ENCODE assay signal across 10 cellular contexts in genomic region chr13:48493076-48493765, GRCh38. TPM values are rescaled to one million over a fixed set of nuclear protein-coding genes. Genes with fewer than 3 reads are reported as not detected.
A peak's percentile ranks its signal among the peaks of the same experiment; 100 is the strongest.
DNase-seq lines count a peak whose midpoint lies in the region; ATAC-seq, FAIRE-seq and TF ChIP-seq lines count a peak whose summit lies in the region.
"Had no signal": no experiment of that assay in that cellular context is flagged by ENCODE, and none has a peak within 500 bp of the region (broad histone marks: within the 10 kb centered on the region; RNA-seq: fewer than 3 reads in every experiment).

No MANE protein-coding gene starts in this region.

- TF ChIP-seq RAD21 in GM12878 (IDR thresholded peaks at IDR 0.05; ENCODE audit: insufficient read depth, low read depth, low read length), result no peak

- peaks cover 3% of the 10 kb centered on the region for H3K36me3 Mint-ChIP-seq in activated naive CD4-positive, alpha-beta T cell treated with anti-CD3 and anti-CD28 coated beads for 36 hours (ENCODE audit: low read depth)

- TF ChIP-seq CTCF in GM12878 (IDR thresholded peaks at IDR 0.05 in 2 of 3, conservative IDR thresholded peaks at IDR 0.05 in 1 of 3; ENCODE audit: control insufficient read depth in 2 of 3, extremely low read depth in 1 of 3, insufficient read depth in 1 of 3, low read depth in 3 of 3, low read length in 3 of 3) (no peak), transverse colon (IDR thresholded peaks at IDR 0.05) (no peak)

- no peaks in the 10 kb centered on the region for H3K27me3 ChIP-seq in GM12878 (replicated peaks in 1 of 2; ENCODE audit: control insufficient read depth in 2 of 2, insufficient read depth in 2 of 2, low read length in 1 of 2)
- no peaks in the 10 kb centered on the region for H3K27me3 ChIP-seq in transverse colon

- 27% methylated on average over 4 of the region's 4 CpGs for WGBS in GM12878 (ENCODE audit: insufficient coverage, insufficient replicate concordance, low lambda C conversion rate, missing lambda C conversion rate)
- 43 to 82% methylated on average over 1 to 4 of the region's 4 CpGs for WGBS in transverse colon (ENCODE audit: low coverage in 1 of 2), 2 donors

- SMC1A ChIA-PET in GM12878 (lab: Charles Lee; ENCODE audit: uncharacterized antibody, unreplicated experiment), result interaction anchor here (0.6 to 3.1 kb wide), 8 partner anchors 12 to 120 kb away, joined by 3 to 17 read pairs (median 6); no protein-coding TSS in a partner anchor

- no peaks in the 10 kb centered on the region for H3K27me3 Mint-ChIP-seq in activated naive CD4-positive, alpha-beta T cell treated with anti-CD3 and anti-CD28 coated beads for 36 hours (ENCODE audit: low read depth)

- TF ChIP-seq EP300 in GM12878 (IDR thresholded peaks at IDR 0.05; ENCODE audit: borderline replicate concordance in 1 of 2, control insufficient read depth in 1 of 2, low read depth in 2 of 2, low read length in 2 of 2), result no peak
- no peak for TF ChIP-seq EP300 in transverse colon (IDR thresholded peaks at IDR 0.05; ENCODE audit: low read depth)

- H3K9me3 ChIP-seq in GM12878 (replicated peaks; ENCODE audit: control insufficient read depth, insufficient read depth, low read length) (no peaks in the 10 kb centered on the region), transverse colon (no peaks in the 10 kb centered on the region)

- peak; percentile 4; the same call in 1 of the 3 replicates for ATAC-seq in GM12878

- RAD21 ChIA-PET in GM12878 (lab: Charles Lee; ENCODE audit: unreplicated experiment), result interaction anchor here (1.6 to 5.0 kb wide), 3 partner anchors 38 to 86 kb away, joined by 5 to 26 read pairs (median 10); no protein-coding TSS in a partner anchor

- BruUV-seq in GM12878 (replicated peaks; lab: Mats Ljungman, UMichigan), result no TSS peak

- peak overlapping the region; percentile 61; the same call in 1 of the 2 replicates for H3K9ac ChIP-seq in GM12878 (ENCODE audit: control insufficient read depth, insufficient read depth, low read length)

- peaks cover 76% of the 10 kb centered on the region for H3K4me1 ChIP-seq in GM12878 (ENCODE audit: control insufficient read depth, insufficient read depth, low read length)
- H3K4me1 ChIP-seq in transverse colon, result peaks cover 0 to 4% (median 0%) of the 10 kb centered on the region in 4 donors

- no peak overlapping the region for H3K27ac Mint-ChIP-seq in activated naive CD4-positive, alpha-beta T cell treated with anti-CD3 and anti-CD28 coated beads for 36 hours

- H3K4me2 ChIP-seq in GM12878 (ENCODE audit: control insufficient read depth, insufficient read depth), result peak overlapping the region; percentile 92

- POLR2A ChIA-PET in GM12878 (lab: Charles Lee), result no interaction called here

- DNase-seq in activated naive CD4-positive, alpha-beta T cell treated with anti-CD3 and anti-CD28 coated beads for 36 hours, result peak; percentile 30
- DNase-seq in activated naive CD4-positive, alpha-beta T cell treated with Interleukin-2 at 50 U/mL for 16 hours, result no peak
- DNase-seq in GM12878 (ENCODE audit: low read depth, low spot score) (no peak), left kidney (ENCODE audit: low read depth, low spot score) (peak; percentile 26), transverse colon (no peak), SHP77 (lab: John Stamatoyannopoulos, UW) (no peak), NCI-H2107 treated with DMSO at 0.1 percent for 48 hours (lab: John Stamatoyannopoulos, UW; ENCODE audit: unreplicated experiment) (no peak), NCI-H1105 treated with DMSO at 0.1 percent for 48 hours (lab: John Stamatoyannopoulos, UW) (no peak)
- DNase-seq: NCI-H1417 treated with DMSO at 0.1 percent for 48 hours, T1000 had no signal

- intact Hi-C loops in activated naive CD4-positive, alpha-beta T cell treated with anti-CD3 and anti-CD28 coated beads for 36 hours (cut with micrococcal nuclease), result loop anchor here (5.0 kb wide), 2 partner anchors 389 to 484 kb away; partner anchors contain the start of gene FNDC3A
- intact Hi-C loops in GM12878 (cut with micrococcal nuclease; ENCODE audit: unreplicated experiment) (loop anchor here (5.0 kb wide), 1 partner anchor 69 kb away; no protein-coding TSS in a partner anchor), transverse colon (cut with DNase I; ENCODE audit: low total_unique reads) (no loop called here)

- in situ Hi-C loops in GM12878 (cut with MboI) (no loop called here), transverse colon (cut with MboI; ENCODE audit: low pct_ligation_motif_present in 1 of 4, low pct_unique_long_range_greater_than_20kb in 1 of 4, low sequenced_read_pairs in 3 of 4) (no loop called here)

- CTCF ChIA-PET in activated naive CD4-positive, alpha-beta T cell treated with anti-CD3 and anti-CD28 coated beads for 36 hours (lab: Charles Lee), result interaction anchor here (0.6 to 0.8 kb wide), 2 partner anchors 13 to 47 kb away, joined by 3 read pairs; no protein-coding TSS in a partner anchor
- CTCF ChIA-PET in GM12878 (lab: Yijun Ruan, JAX), result interaction anchor here (0.6 to 1.7 kb wide), 4 partner anchors 41 to 87 kb away, joined by 3 to 10 read pairs (median 4); no protein-coding TSS in a partner anchor

- H2AFZ ChIP-seq in GM12878 (ENCODE audit: control insufficient read depth, low read depth, low read length), result no peak overlapping the region

- TF ChIP-seq POLR2A in GM12878 (IDR thresholded peaks at IDR 0.05; ENCODE audit: low read depth, low read length) (no peak), transverse colon (IDR thresholded peaks at IDR 0.05) (no peak)

- H3K27ac ChIP-seq in GM12878 (ENCODE audit: control insufficient read depth, insufficient read depth) (peak overlapping the region; percentile 91), transverse colon (peak overlapping the region; percentile 64 to 73 (median 70))

- no peaks in the 10 kb centered on the region for H3K9me3 Mint-ChIP-seq in activated naive CD4-positive, alpha-beta T cell treated with anti-CD3 and anti-CD28 coated beads for 36 hours

- peaks cover 36% of the 10 kb centered on the region for H3K4me1 Mint-ChIP-seq in activated naive CD4-positive, alpha-beta T cell treated with anti-CD3 and anti-CD28 coated beads for 36 hours (ENCODE audit: low read depth)

- peaks cover 27% of the 10 kb centered on the region for H3K79me2 ChIP-seq in GM12878 (ENCODE audit: control insufficient read depth, insufficient read depth, low read length)

- H3K36me3 ChIP-seq in GM12878 (ENCODE audit: control insufficient read depth in 2 of 2, insufficient read depth in 2 of 2, low read length in 1 of 2) (peaks cover 0 to 20% of the 10 kb centered on the region in 2 experiments; a peak in 3 of 4 replicates), transverse colon (no peaks in the 10 kb centered on the region)

- H3K4me3 Mint-ChIP-seq in activated naive CD4-positive, alpha-beta T cell treated with anti-CD3 and anti-CD28 coated beads for 36 hours, result no peak overlapping the region

- FAIRE-seq in GM12878 (lab: Jason Lieb, UNC), result no peak

- peak overlapping the region; percentile 24; the same call in 1 of the 2 replicates for H3K4me3 ChIP-seq in GM12878
- H3K4me3 ChIP-seq in transverse colon, result no peak overlapping the region

- H4K20me1 ChIP-seq in GM12878 (ENCODE audit: control insufficient read depth, insufficient read depth), result no peaks in the 10 kb centered on the region

TF ChIP-seq in GM12878, 131 proteins besides CTCF, POLR2A, EP300 and RAD21 (continues in another document):
- TF ChIP-seq BCL11A (IDR thresholded peaks at IDR 0.05; ENCODE audit: low read depth, low read length) (no peak), HDGF (IDR thresholded peaks at IDR 0.05) (peak; percentile 56; the same call in 1 of the 2 replicates), JUNB (IDR thresholded peaks at IDR 0.05) (no peak), FOXM1 (IDR thresholded peaks at IDR 0.05; ENCODE audit: low read depth, low read length) (no peak), LARP7 (IDR thresholded peaks at IDR 0.05) (no peak), POU2F2 (IDR thresholded peaks at IDR 0.05; ENCODE audit: borderline replicate concordance, low read depth, low read length) (no peak), NBN (IDR thresholded peaks at IDR 0.05) (no peak)

RNA-seq across cellular contexts. Expression of gene RCBTB2, which starts 39.7 kb away (rescaled TPM):
- total RNA-seq in activated naive CD4-positive, alpha-beta T cell treated with anti-CD3 and anti-CD28 coated beads for 36 hours, result 1 to 10 TPM; 1.2 to 1.4 TPM
- total RNA-seq in GM12878 (2013; cell fraction: nucleolus; rRNA removed), result 2.7 and 4.2 TPM in 2 replicates
- total RNA-seq in GM12878 (2014; rRNA removed) (5.0 and 6.9 TPM in 2 replicates), GM12878 (2014; rRNA removed; fragmentation: Illumina TruSeq; extraction: Trizol) (6.9 and 8.3 TPM in 2 replicates), GM12878 (2021) (5.9 and 7.7 TPM in 2 replicates), transverse colon (1 to 10 TPM; 5.2 to 8.1 (median 6.1) TPM)
- polyA plus RNA-seq in GM12878 (2011; ENCODE audit: low read depth), result 9.4 TPM
- polyA plus RNA-seq in GM12878 (2011; rRNA removed) (9.8 and 15.3 TPM in 2 replicates), GM12878 (2014; fragmentation: Illumina TruSeq; extraction: Trizol) (7.4 and 8.7 TPM in 2 replicates), GM12878 (2014; fragmentation: Nextera tagmentation; extraction: Ambion mirVana) (10 to 100 TPM in 1 of 2 experiments, 1 to 10 TPM in 1; 8.7 to 10.4 TPM), GM12878 (2014; rRNA removed) (7.5 and 7.7 TPM in 2 replicates), GM12878 (2016; fragmentation: Nextera tagmentation; extraction: Ambion mirVana) (10 to 100 TPM; 15.8 to 16.0 TPM)
- 3.9 and 5.7 TPM in 2 replicates for polyA plus RNA-seq in GM12878 (2011; cell fraction: cytosol; rRNA removed)
- 14.0 and 14.2 TPM in 2 replicates for polyA plus RNA-seq in GM12878 (2011; cell fraction: nucleus; rRNA removed)
- 9.5 and 16.1 TPM in 2 replicates for polyA plus RNA-seq in GM12878 (2012)
- polyA minus RNA-seq in GM12878 (2011; rRNA and poly(A)+ RNA removed), result 6.9 and 8.3 TPM in 2 replicates
- 1.6 and 1.9 TPM in 2 replicates for polyA minus RNA-seq in GM12878 (2011; cell fraction: cytosol; rRNA and poly(A)+ RNA removed)
- polyA minus RNA-seq in GM12878 (2011; cell fraction: nucleus; rRNA and poly(A)+ RNA removed), result 2.9 and 3.6 TPM in 2 replicates

Comparison
In these comparisons a context has a peak if more than half of its experiments do, and no peak if none do; other contexts are left out.
1. DNase-seq: peak in activated naive CD4-positive, alpha-beta T cell treated with anti-CD3 and anti-CD28 coated beads for 36 hours (single experiment) and left kidney (single experiment); none in activated naive CD4-positive, alpha-beta T cell treated with Interleukin-2 at 50 U/mL for 16 hours (single experiment), GM12878 (single experiment), transverse colon (single experiment), SHP77 (0 of 2), NCI-H2107 treated with DMSO at 0.1 percent for 48 hours (single experiment) and NCI-H1105 treated with DMSO at 0.1 percent for 48 hours (single experiment).